Comparison of ENCODE assay signal across 30 cellular contexts in the genomic region with DNA sequence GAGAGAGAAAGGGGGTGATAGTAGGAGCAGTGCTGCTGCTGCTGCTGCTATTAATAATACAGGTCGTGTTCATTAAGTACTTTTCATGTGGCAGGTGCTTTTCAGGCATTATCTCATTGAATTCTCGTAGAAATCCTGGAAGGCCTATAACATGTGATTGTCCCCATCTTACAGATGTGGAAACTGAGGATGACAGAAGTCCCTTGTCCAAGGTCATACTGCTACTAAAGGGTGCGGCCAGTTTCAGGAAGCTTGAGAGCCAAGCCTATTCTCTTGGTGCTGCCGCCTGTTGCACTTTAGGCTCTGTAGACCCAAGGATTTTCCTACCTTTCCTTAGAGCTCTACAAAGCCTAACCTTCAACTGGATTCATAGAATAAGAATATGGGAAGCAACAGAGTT.
"Had no signal": no experiment of that assay in that cellular context is flagged by ENCODE, and none has a peak within 500 bp of the region (broad histone marks: within the 10 kb centered on the region; RNA-seq: fewer than 3 reads in every experiment).

No MANE protein-coding gene starts in this region.

- H3K27ac ChIP-seq: adrenal gland, body of pancreas, brain microvascular endothelial cell, VCaP had no signal

- H3K4me3 ChIP-seq: adrenal gland, body of pancreas, breast epithelium had no signal

- H3K36me3 ChIP-seq: adrenal gland, brain microvascular endothelial cell, breast epithelium had no signal

- H3K27me3 ChIP-seq: adrenal gland, body of pancreas, brain microvascular endothelial cell, breast epithelium had no signal

- H3K4me1 ChIP-seq: adrenal gland, breast epithelium had no signal

- H3K9me3 ChIP-seq: adrenal gland, body of pancreas, breast epithelium had no signal

- DNase-seq: activated B cell treated with CpG ODN at 0.5 μM for 24 hours; activated CD4-positive, alpha-beta memory T cell treated with anti-CD3 and anti-CD28 coated beads for 36 hours; activated CD4-positive, alpha-beta T cell treated with anti-CD3 and anti-CD28 coated beads for 4 hours; activated CD4-positive, alpha-beta T cell treated with anti-CD3 and anti-CD28 coated beads, Interleukin-2, amount 10 ng/mL, durations not matched to agents 24 days and 14 days; activated CD4-positive, alpha-beta T cell treated with anti-CD3 and anti-CD28 coated beads, Interleukin-2, amount 50 U/mL, for 1 hour; activated CD4-positive, alpha-beta T cell treated with anti-CD3 and anti-CD28 coated beads, Interleukin-2, amount 50 U/mL, for 4 hours; activated CD4-positive, CD25-positive, alpha-beta regulatory T cell treated with anti-CD3 and anti-CD28 coated beads, Interleukin-2, amount 50 U/mL, for 72 hours; activated CD8-positive, alpha-beta memory T cell treated with anti-CD3 and anti-CD28 coated beads, Interleukin-2, amount 50 U/mL, for 4 hours; activated CD8-positive, alpha-beta T cell treated with anti-CD3 and anti-CD28 coated beads for 36 hours; activated effector memory CD4-positive, alpha-beta T cell treated with anti-CD3 and anti-CD28 coated beads, Interleukin-2, amount 50 U/mL, for 16 hours; activated gamma-delta T cell treated with Interleukin-2 at 50 U/mL for 16 hours; activated naive CD4-positive, alpha-beta T cell; activated naive CD4-positive, alpha-beta T cell treated with anti-CD3 and anti-CD28 coated beads for 36 hours; activated naive CD4-positive, alpha-beta T cell treated with anti-CD3 and anti-CD28 coated beads, Interleukin-2, amount 50 U/mL, for 16 hours; activated naive CD8-positive, alpha-beta T cell treated with anti-CD3 and anti-CD28 coated beads for 36 hours; activated T-cell treated with anti-CD3 and anti-CD28 coated beads for 4 hours; activated T-cell treated with anti-CD3 and anti-CD28 coated beads, Interleukin-2, amount 50 U/mL, for 1 hour; activated T-cell treated with anti-CD3 and anti-CD28 coated beads, Interleukin-2, amount 50 U/mL, for 4 hours; activated T-cell treated with anti-CD3 and anti-CD28 coated beads, Interleukin-2, amount 50 U/mL, for 72 hours; adrenal gland; amniotic stem cell; aorta; body of pancreas; brain microvascular endothelial cell; central memory CD4-positive, alpha-beta T cell; T-helper 1 cell; T-helper 2 cell; T-helper 9 cell had no signal
